In genomic region chr19:55189424-55189823, GRCh38 we compare ENCODE assay signal across 10 cellular contexts. TPM values are rescaled to one million over a fixed set of nuclear protein-coding genes. Genes with fewer than 3 reads are reported as not detected.
A peak's percentile ranks its signal among the peaks of the same experiment; 100 is the strongest.
DNase-seq lines count a peak whose midpoint lies in the region; ATAC-seq and TF ChIP-seq lines count a peak whose summit lies in the region.
"Had no signal": no experiment of that assay in that cellular context is flagged by ENCODE, and none has a peak within 500 bp of the region (broad histone marks: within the 10 kb centered on the region; RNA-seq: fewer than 3 reads in every experiment).

No MANE protein-coding gene starts in this region.

- H3K36me3 ChIP-seq in SJSA1 (no peaks in the 10 kb centered on the region), fibroblast of lung (ENCODE audit: control insufficient read depth, insufficient read depth, low read length) (no peaks in the 10 kb centered on the region)

- H3K4me3 ChIP-seq in SJSA1: no peak overlapping the region
- no peak overlapping the region for H3K4me3 ChIP-seq in fibroblast of lung (replicated peaks in 1 of 4; ENCODE audit: control extremely low read depth in 1 of 4, insufficient read depth in 1 of 4, low read depth in 3 of 4, low read length in 4 of 4)

- H3K79me2 ChIP-seq in fibroblast of lung (ENCODE audit: control insufficient read depth, insufficient read depth, low read length): no peaks in the 10 kb centered on the region

- H3K4me1 ChIP-seq in SJSA1 (replicated peaks): peaks cover 10% of the 10 kb centered on the region
- no peaks in the 10 kb centered on the region for H3K4me1 ChIP-seq in fibroblast of lung (ENCODE audit: control insufficient read depth, extremely low read depth, insufficient read depth, low read length)

- no peak overlapping the region for H3K9ac ChIP-seq in fibroblast of lung (ENCODE audit: insufficient read depth, low read length)

- H3K36me3 Mint-ChIP-seq in osteocyte (ENCODE audit: unreplicated experiment): no peaks in the 10 kb centered on the region
- H3K36me3 Mint-ChIP-seq in stimulated activated effector memory CD8-positive, alpha-beta T cell treated with anti-CD3 and anti-CD28 coated beads, Interleukin-12 subunit alpha, Interleukin-12 subunit beta, amount 100 ng/mL, for 72 hours: no peaks in the 10 kb centered on the region

- no peak for TF ChIP-seq CTCF in fibroblast of lung (conservative IDR thresholded peaks at IDR 0.05 in 1 of 2, IDR thresholded peaks at IDR 0.05 in 1 of 2; ENCODE audit: low read depth in 1 of 2, low read length in 2 of 2)
- no peak for TF ChIP-seq CTCF in osteocyte (IDR thresholded peaks at IDR 0.05)

- peak overlapping the region; percentile 74 for H3K27ac Mint-ChIP-seq in osteocyte (ENCODE audit: unreplicated experiment)
- no peak overlapping the region for H3K27ac Mint-ChIP-seq in stimulated activated effector memory CD8-positive, alpha-beta T cell treated with anti-CD3 and anti-CD28 coated beads, Interleukin-12 subunit alpha, Interleukin-12 subunit beta, amount 100 ng/mL, for 72 hours

- H3K27me3 ChIP-seq in SJSA1 (replicated peaks) (no peaks in the 10 kb centered on the region), fibroblast of lung (ENCODE audit: control insufficient read depth, insufficient read depth, low read length) (no peaks in the 10 kb centered on the region)

- H3K9me3 ChIP-seq in SJSA1 (replicated peaks) (no peaks in the 10 kb centered on the region), fibroblast of lung (ENCODE audit: control insufficient read depth, insufficient read depth, low read depth, low read length) (no peaks in the 10 kb centered on the region)

- no peak overlapping the region for H3K4me2 ChIP-seq in fibroblast of lung (ENCODE audit: extremely low read depth, insufficient read depth, low read length)

- DNase-seq in ELR (ENCODE audit: low read depth) (peak; percentile 99), SJSA1 (ENCODE audit: low read depth in 1 of 2, low spot score in 2 of 2) (peak; percentile 49 to 74), fibroblast of lung (ENCODE audit: low read depth in 2 of 2) (peak; percentile 96), osteocyte (ENCODE audit: extremely low spot score, unreplicated experiment) (no peak), NCI-H1417 (lab: John Stamatoyannopoulos, UW) (no peak)
- DNase-seq in stimulated activated CD4-positive, alpha-beta T cell treated with anti-CD3 and anti-CD28 coated beads, Interleukin-4, amount 100 ng/mL, for 4 hours: no peak
- no peak for DNase-seq in stimulated activated effector memory CD8-positive, alpha-beta T cell treated with anti-CD3 and anti-CD28 coated beads, Interleukin-12 subunit alpha, Interleukin-12 subunit beta, amount 100 ng/mL, for 72 hours (ENCODE audit: low spot score in 2 of 2)

- no peak for ATAC-seq in stimulated activated effector memory CD8-positive, alpha-beta T cell treated with anti-CD3 and anti-CD28 coated beads, Interleukin-12 subunit alpha, Interleukin-12 subunit beta, amount 100 ng/mL, for 72 hours
- no peak for ATAC-seq in GM18519 (IDR thresholded peaks at IDR 0.05; ENCODE audit: low FRiP score, unreplicated experiment)
- ATAC-seq: activated CD4-positive, CD25-positive, alpha-beta regulatory T cell treated with anti-CD3 and anti-CD28 coated beads, Interleukin-2, amount 50 U/mL, for 24 hours had no signal

- H3K9me3 Mint-ChIP-seq in osteocyte (ENCODE audit: unreplicated experiment): no peaks in the 10 kb centered on the region
- no peaks in the 10 kb centered on the region for H3K9me3 Mint-ChIP-seq in stimulated activated effector memory CD8-positive, alpha-beta T cell treated with anti-CD3 and anti-CD28 coated beads, Interleukin-12 subunit alpha, Interleukin-12 subunit beta, amount 100 ng/mL, for 72 hours
- H3K9me3 Mint-ChIP-seq: central memory CD8-positive, alpha-beta T cell had no signal

- peaks cover 9% of the 10 kb centered on the region for H3K27me3 Mint-ChIP-seq in osteocyte (ENCODE audit: unreplicated experiment)

- H3K27ac ChIP-seq in SJSA1: 0 out of 2 replicates have a peak overlapping the region, but pooled peaks have one; percentile 9
- no peak overlapping the region for H3K27ac ChIP-seq in fibroblast of lung (ENCODE audit: insufficient read depth, low read length)

- H3K4me1 Mint-ChIP-seq in osteocyte (ENCODE audit: unreplicated experiment): peaks cover 6% of the 10 kb centered on the region
- no peaks in the 10 kb centered on the region for H3K4me1 Mint-ChIP-seq in stimulated activated effector memory CD8-positive, alpha-beta T cell treated with anti-CD3 and anti-CD28 coated beads, Interleukin-12 subunit alpha, Interleukin-12 subunit beta, amount 100 ng/mL, for 72 hours

- H2AFZ ChIP-seq in fibroblast of lung (ENCODE audit: low read length): no peak overlapping the region

- no peaks in the 10 kb centered on the region for H4K20me1 ChIP-seq in fibroblast of lung (ENCODE audit: control insufficient read depth, extremely low read depth, insufficient read depth, low read length)

- no peak overlapping the region for H3K4me3 Mint-ChIP-seq in osteocyte (ENCODE audit: unreplicated experiment)
- no peak overlapping the region for H3K4me3 Mint-ChIP-seq in stimulated activated effector memory CD8-positive, alpha-beta T cell treated with anti-CD3 and anti-CD28 coated beads, Interleukin-12 subunit alpha, Interleukin-12 subunit beta, amount 100 ng/mL, for 72 hours
- H3K4me3 Mint-ChIP-seq: central memory CD8-positive, alpha-beta T cell had no signal

RNA-seq across cellular contexts. Expression of gene SYT5, which starts 9.3 kb away (rescaled TPM):
- total RNA-seq in SJSA1 (2014; rRNA removed; shearing (Covaris generic)): not detected in 2 replicates
- total RNA-seq in fibroblast of lung: 0.50 TPM in 1 of 2 replicates, not detected in the other
- polyA plus RNA-seq in fibroblast of lung: 0.05 and 0.08 TPM in 2 replicates
- 0.22 and 0.26 TPM in 2 replicates for polyA plus RNA-seq in fibroblast of lung (2012)
- polyA minus RNA-seq in fibroblast of lung (ENCODE audit: low replicate concordance): not detected in 2 replicates
- not detected in 2 replicates for total RNA-seq in osteocyte

RNA-seq across cellular contexts. Expression of gene PTPRH, which starts 19.9 kb away (rescaled TPM):
- 1.4 and 2.0 TPM in 2 replicates for total RNA-seq in SJSA1 (2014; rRNA removed; shearing (Covaris generic))
- 7.7 and 19.5 TPM in 2 replicates for total RNA-seq in fibroblast of lung
- polyA plus RNA-seq in fibroblast of lung: 2.5 and 4.4 TPM in 2 replicates
- 2.9 and 5.2 TPM in 2 replicates for polyA plus RNA-seq in fibroblast of lung (2012)
- 14.9 and 20.1 TPM in 2 replicates for polyA minus RNA-seq in fibroblast of lung (ENCODE audit: low replicate concordance)
- 0.31 TPM in 1 of 2 replicates, not detected in the other for total RNA-seq in osteocyte

RNA-seq across cellular contexts. Expression of gene DNAAF3, which starts 23.0 kb away (rescaled TPM):
- 0.18 and 3.2 TPM in 2 replicates for total RNA-seq in SJSA1 (2014; rRNA removed; shearing (Covaris generic))
- total RNA-seq in fibroblast of lung (under 0.01 and 0.17 TPM in 2 replicates), osteocyte (1.5 and 2.1 TPM in 2 replicates)
- 0.16 and 0.18 TPM in 2 replicates for polyA plus RNA-seq in fibroblast of lung
- polyA plus RNA-seq in fibroblast of lung (2012): 0.33 and 0.35 TPM in 2 replicates
- not detected in 2 replicates for polyA minus RNA-seq in fibroblast of lung (ENCODE audit: low replicate concordance)

RNA-seq across cellular contexts. Expression of gene TNNI3, which starts 31.9 kb away (rescaled TPM):
- total RNA-seq in SJSA1 (2014; rRNA removed; shearing (Covaris generic)): not detected in 2 replicates
- not detected in 2 replicates for total RNA-seq in fibroblast of lung
- polyA plus RNA-seq in fibroblast of lung: not detected in 2 replicates
- polyA plus RNA-seq in fibroblast of lung (2012): not detected in 2 replicates
- polyA minus RNA-seq in fibroblast of lung (ENCODE audit: low replicate concordance): not detected in 2 replicates
- 0.57 TPM in 1 of 2 replicates, not detected in the other for total RNA-seq in osteocyte

RNA-seq across cellular contexts. Expression of gene TMEM86B, which starts 39.1 kb away (rescaled TPM):
- total RNA-seq in SJSA1 (2014; rRNA removed; shearing (Covaris generic)): 0.94 and 1.8 TPM in 2 replicates
- total RNA-seq in fibroblast of lung (1.3 TPM in 2 replicates), osteocyte (2.9 and 3.2 TPM in 2 replicates)
- 0.34 and 0.62 TPM in 2 replicates for polyA plus RNA-seq in fibroblast of lung
- 1.3 and 1.8 TPM in 2 replicates for polyA plus RNA-seq in fibroblast of lung (2012)
- 1.7 and 1.8 TPM in 2 replicates for polyA minus RNA-seq in fibroblast of lung (ENCODE audit: low replicate concordance)

Comparison
In these comparisons a context has a peak if more than half of its experiments do, and no peak if none do; other contexts are left out.
1. DNase-seq: peak in ELR (single experiment), SJSA1 (2 of 2) and fibroblast of lung (2 of 2); none in osteocyte (single experiment), NCI-H1417 (0 of 3), stimulated activated CD4-positive, alpha-beta T cell treated with anti-CD3 and anti-CD28 coated beads, Interleukin-4, amount 100 ng/mL, for 4 hours (0 of 2) and stimulated activated effector memory CD8-positive, alpha-beta T cell treated with anti-CD3 and anti-CD28 coated beads, Interleukin-12 subunit alpha, Interleukin-12 subunit beta, amount 100 ng/mL, for 72 hours (0 of 2).